ENCODE assay signal across 9 cellular contexts in the genomic region with DNA sequence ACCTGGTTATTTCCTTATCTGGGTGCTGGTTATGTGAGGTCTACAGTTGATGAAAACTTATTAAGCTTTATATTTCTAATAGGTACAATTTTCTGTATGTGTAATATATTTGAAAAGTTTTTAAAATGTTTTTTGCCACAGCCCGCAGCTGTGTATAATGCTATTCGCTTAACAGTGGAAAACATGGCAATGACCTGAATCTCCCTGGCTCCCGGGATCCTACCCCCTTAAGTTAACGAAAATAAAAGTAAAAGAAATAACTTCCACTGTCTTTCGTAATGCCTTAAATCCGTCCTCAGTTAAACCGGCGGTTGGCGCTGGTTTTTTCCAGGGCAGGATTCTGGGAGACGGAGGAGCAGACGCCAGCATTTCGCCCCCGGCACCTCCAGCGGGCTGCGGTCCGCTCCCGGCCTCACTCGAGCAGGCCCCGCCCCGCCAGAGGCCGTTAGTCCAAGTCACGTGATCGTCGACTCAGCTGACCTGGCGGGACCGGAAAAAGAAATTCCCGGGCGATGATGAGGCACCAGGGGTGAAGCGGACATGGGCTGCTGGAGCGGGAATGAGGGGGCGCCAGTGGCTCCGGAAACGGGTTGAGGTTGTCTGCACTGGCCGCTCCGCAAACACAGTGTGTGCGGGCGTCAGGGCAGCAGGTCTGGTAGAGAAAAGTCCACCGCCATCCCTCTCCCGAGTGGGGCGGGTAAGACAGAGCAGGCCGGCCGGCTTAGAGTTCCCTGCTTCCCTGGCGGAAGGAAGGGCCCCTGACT. TPM values are rescaled to one million over a fixed set of nuclear protein-coding genes. Genes with fewer than 3 reads are reported as not detected.
A peak's percentile ranks its signal among the peaks of the same experiment; 100 is the strongest.
DNase-seq lines count a peak whose midpoint lies in the region; ATAC-seq and TF ChIP-seq lines count a peak whose summit lies in the region.
"Not testable (repeated sequence)": the region's sequence is repeated elsewhere in the genome, so short reads cannot be mapped to it uniquely, and the experiment has no call there.
"Had no signal": no experiment of that assay in that cellular context is flagged by ENCODE, and none has a peak within 500 bp of the region (broad histone marks: within the 10 kb centered on the region; RNA-seq: fewer than 3 reads in every experiment).

No MANE protein-coding gene starts in this region.

- H3K9ac ChIP-seq in HUES48 (ENCODE audit: low read depth, low read length) = not testable (repeated sequence)

- H3K27me3 Mint-ChIP-seq in activated B cell treated with CpG ODN at 0.5 μM for 24 hours = not testable (repeated sequence)

- POLR2A ChIA-PET in activated B cell treated with CpG ODN at 0.5 μM for 24 hours (lab: Charles Lee) = not testable (repeated sequence)

- H3K4me1 Mint-ChIP-seq in activated B cell treated with CpG ODN at 0.5 μM for 24 hours = not testable (repeated sequence)

- CTCF ChIA-PET in activated B cell treated with CpG ODN at 0.5 μM for 24 hours (lab: Charles Lee) = not testable (repeated sequence)

- H3K36me3 Mint-ChIP-seq in activated B cell treated with CpG ODN at 0.5 μM for 24 hours (ENCODE audit: low read depth) = not testable (repeated sequence)

- not testable (repeated sequence) for H3K4me3 Mint-ChIP-seq in activated B cell treated with CpG ODN at 0.5 μM for 24 hours

- TF ChIP-seq POLR2A in gastroesophageal sphincter (IDR thresholded peaks at IDR 0.05) = not testable (repeated sequence)

- H3K9me3 ChIP-seq in HUES48 (ENCODE audit: control insufficient read depth, insufficient read depth, low read length); gastroesophageal sphincter: not testable (repeated sequence)

- H3K36me3 ChIP-seq in HUES48 (ENCODE audit: control insufficient read depth, insufficient read depth, low read length); gastroesophageal sphincter: not testable (repeated sequence)

- DNase-seq in ACHN (peak; percentile 77), activated B cell treated with CpG ODN at 0.5 μM for 24 hours (peak; percentile 48), amniotic epithelial cell (ENCODE audit: low read depth) (peak; percentile 74), mucosa of gallbladder (ENCODE audit: low spot score) (peak; percentile 77)
- peak; percentile 70 to 77 for DNase-seq in stimulated activated CD4-positive, alpha-beta T cell treated with anti-CD3 and anti-CD28 coated beads, Interleukin-2, amount 100 ng/mL, for 24 hours

- ATAC-seq in GM19467 (IDR thresholded peaks at IDR 0.05; ENCODE audit: unreplicated experiment) (peak; percentile 55), activated B cell treated with CpG ODN at 0.5 μM for 24 hours (ENCODE audit: low read depth) (peak; percentile 84), gastroesophageal sphincter (peak; percentile 91)

- not testable (repeated sequence) for TF ChIP-seq CTCF in activated B cell treated with CpG ODN at 0.5 μM for 24 hours (IDR thresholded peaks at IDR 0.05); gastroesophageal sphincter (IDR thresholded peaks at IDR 0.05)

- H3K4me3 ChIP-seq in HUES48 (ENCODE audit: low read depth, low read length) (peak overlapping the region; percentile 60), gastroesophageal sphincter (peak overlapping the region; percentile 47 to 49)

- intact Hi-C loops in activated B cell treated with CpG ODN at 0.5 μM for 24 hours (cut with micrococcal nuclease) = not testable (repeated sequence)

- no CpG with 5 or more reads among the region's 43 CpGs for WGBS in gastroesophageal sphincter (ENCODE audit: low coverage in 1 of 2), 2 donors

- not testable (repeated sequence) for TF ChIP-seq EP300 in gastroesophageal sphincter (IDR thresholded peaks at IDR 0.05)

- not testable (repeated sequence) for H3K9me3 Mint-ChIP-seq in activated B cell treated with CpG ODN at 0.5 μM for 24 hours

- in situ Hi-C loops in ACHN (cut with HindIII; ENCODE audit: low pct_ligation_motif_present, low pct_unique_long_range_greater_than_20kb, low sequenced_read_pairs) = not testable (repeated sequence)

- not testable (repeated sequence) for H3K27ac ChIP-seq in HUES48 (ENCODE audit: low read depth, low read length)
- peak overlapping the region in 3 of 4 donors; percentile 40 to 66 (median 64) for H3K27ac ChIP-seq in gastroesophageal sphincter

- H3K4me1 ChIP-seq in HUES48 (ENCODE audit: control insufficient read depth, insufficient read depth, low read length); gastroesophageal sphincter: not testable (repeated sequence)

- H3K27me3 ChIP-seq in HUES48 (ENCODE audit: control insufficient read depth, insufficient read depth, low read length); gastroesophageal sphincter: not testable (repeated sequence)

- not testable (repeated sequence) for H3K27ac Mint-ChIP-seq in activated B cell treated with CpG ODN at 0.5 μM for 24 hours

RNA-seq across cellular contexts. Expression of a gene that starts 17.8 kb away (rescaled TPM):
- not detected in 2 replicates for total RNA-seq in activated B cell treated with CpG ODN at 0.5 μM for 24 hours
- under 1 TPM in 1 of 4 donors, not detected in 3; 0.40 TPM for total RNA-seq in gastroesophageal sphincter
- total RNA-seq in mucosa of gallbladder = not detected
- total RNA-seq: mononuclear cell had no signal

RNA-seq across cellular contexts. Expression of a gene that starts 49.3 kb away (rescaled TPM):
- total RNA-seq in activated B cell treated with CpG ODN at 0.5 μM for 24 hours (0.20 and 0.55 TPM in 2 replicates), gastroesophageal sphincter (not detected), mucosa of gallbladder (not detected)

RNA-seq across cellular contexts. Expression of a gene that starts 49.3 kb away (rescaled TPM):
- total RNA-seq in activated B cell treated with CpG ODN at 0.5 μM for 24 hours (19.4 and 21.4 TPM in 2 replicates), gastroesophageal sphincter (10 to 100 TPM; 19.8 to 34.9 (median 26.6) TPM), mucosa of gallbladder (16.1 TPM)
